22 cellular contexts compared by ENCODE assay signal in the genomic region with DNA sequence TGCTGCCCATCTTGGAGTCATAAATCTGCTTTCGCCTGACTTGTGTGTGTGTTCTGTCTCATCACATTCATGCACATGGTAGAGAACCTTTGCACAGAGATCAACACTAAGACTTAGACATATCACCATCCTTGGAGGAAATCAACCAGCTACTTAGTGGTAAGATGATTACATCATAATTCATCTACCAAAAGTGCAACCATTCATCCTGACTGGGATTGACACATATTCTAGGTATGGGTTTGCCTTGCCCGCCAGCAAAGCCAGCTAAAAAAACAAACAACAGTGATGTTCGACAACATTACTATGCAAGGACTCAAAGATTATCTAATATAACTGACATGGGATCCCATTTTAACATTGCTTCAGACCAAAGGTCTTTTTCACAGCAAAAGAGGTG.
"Had no signal": no experiment of that assay in that cellular context is flagged by ENCODE, and none has a peak within 500 bp of the region (broad histone marks: within the 10 kb centered on the region; RNA-seq: fewer than 3 reads in every experiment).

No MANE protein-coding gene starts in this region.

- H3K4me3 ChIP-seq: esophagus squamous epithelium, gastroesophageal sphincter, mucosa of descending colon, psoas muscle, skin epidermis, testis, tibial nerve, upper lobe of right lung, vagina had no signal

- H3K9me3 ChIP-seq: esophagus squamous epithelium, mucosa of descending colon, neutrophil, psoas muscle, testis, tibial nerve, upper lobe of right lung, vagina had no signal

- H3K36me3 ChIP-seq: esophagus squamous epithelium, gastroesophageal sphincter, neutrophil, tibial nerve, upper lobe of right lung, vagina had no signal

- DNase-seq: effector memory CD4-positive, alpha-beta T cell; esophagus squamous epithelium; foreskin fibroblast; glutamatergic neuron; mucosa of descending colon; naive thymus-derived CD8-positive, alpha-beta T cell; psoas muscle; retina; stimulated activated CD4-positive, alpha-beta T cell treated with anti-CD3 and anti-CD28 coated beads, Interleukin-2, amount 100 ng/mL, for 24 hours; stimulated activated CD4-positive, alpha-beta T cell treated with anti-CD3 and anti-CD28 coated beads, Interleukin-4, amount 100 ng/mL, for 4 hours; stimulated activated naive B cell treated with anti-CD40 and anti-IgM and Interleukin-4, amounts not matched to agents 10 μg/mL and 1 μg/mL and 100 μg/mL, for 72 hours; stimulated activated naive CD8-positive, alpha-beta T cell treated with anti-CD3 and anti-CD28 coated beads, Interleukin-15, amount 100 ng/mL, for 72 hours; testis; upper lobe of right lung had no signal

- H3K27ac ChIP-seq: epithelial cell of prostate, esophagus squamous epithelium, gastroesophageal sphincter, neutrophil, psoas muscle, skin epidermis, testis, tibial nerve, upper lobe of right lung, vagina had no signal

- ATAC-seq: gastroesophageal sphincter; left lobe of liver; mucosa of descending colon; naive thymus-derived CD8-positive, alpha-beta T cell; psoas muscle; sciatic nerve; stimulated activated naive B cell treated with anti-CD40 and anti-IgM and Interleukin-4, amounts not matched to agents 10 μg/mL and 1 μg/mL and 100 μg/mL, for 72 hours; stimulated activated naive CD8-positive, alpha-beta T cell treated with anti-CD3 and anti-CD28 coated beads, Interleukin-15, amount 100 ng/mL, for 72 hours; upper lobe of right lung had no signal

- H3K27me3 ChIP-seq: esophagus squamous epithelium, gastroesophageal sphincter, neutrophil, testis, tibial nerve, upper lobe of right lung, vagina had no signal

- H3K4me1 ChIP-seq: esophagus squamous epithelium, gastroesophageal sphincter, psoas muscle, upper lobe of right lung, vagina had no signal
